ENCODE assay signal across 9 cellular contexts in genomic region chr14:43356382-43356781, GRCh38.
"Had no signal": no experiment of that assay in that cellular context is flagged by ENCODE, and none has a peak within 500 bp of the region (broad histone marks: within the 10 kb centered on the region; RNA-seq: fewer than 3 reads in every experiment).

No MANE protein-coding gene starts in this region.

- H3K4me3 ChIP-seq: GM23248, HAP-1 had no signal

- H3K36me3 ChIP-seq: HAP-1 had no signal

- H3K27ac ChIP-seq: GM23248, HL-60 had no signal

- H3K27ac Mint-ChIP-seq: HFFc6, IgD-negative memory B cell had no signal

- ATAC-seq: HCT116, HepG2 had no signal

- H3K9me3 ChIP-seq: HAP-1 had no signal

- H3K4me3 Mint-ChIP-seq: HFFc6, IgD-negative memory B cell had no signal

- H3K27me3 Mint-ChIP-seq: IgD-negative memory B cell had no signal

- H3K9ac ChIP-seq: GM23248 had no signal

- DNase-seq: GM23248, H7, HFFc6, KBM-7 had no signal

- H2AFZ ChIP-seq: GM23248 had no signal

- H3K4me1 Mint-ChIP-seq: IgD-negative memory B cell had no signal

- H3K4me1 ChIP-seq: HAP-1 had no signal
